Comparison of ENCODE assay signal across 8 cellular contexts in genomic region chr2:100142393-100142792, GRCh38. TPM values are rescaled to one million over a fixed set of nuclear protein-coding genes. Genes with fewer than 3 reads are reported as not detected.
DNase-seq lines count a peak whose midpoint lies in the region; ATAC-seq and TF ChIP-seq lines count a peak whose summit lies in the region.

A gene with protein sequence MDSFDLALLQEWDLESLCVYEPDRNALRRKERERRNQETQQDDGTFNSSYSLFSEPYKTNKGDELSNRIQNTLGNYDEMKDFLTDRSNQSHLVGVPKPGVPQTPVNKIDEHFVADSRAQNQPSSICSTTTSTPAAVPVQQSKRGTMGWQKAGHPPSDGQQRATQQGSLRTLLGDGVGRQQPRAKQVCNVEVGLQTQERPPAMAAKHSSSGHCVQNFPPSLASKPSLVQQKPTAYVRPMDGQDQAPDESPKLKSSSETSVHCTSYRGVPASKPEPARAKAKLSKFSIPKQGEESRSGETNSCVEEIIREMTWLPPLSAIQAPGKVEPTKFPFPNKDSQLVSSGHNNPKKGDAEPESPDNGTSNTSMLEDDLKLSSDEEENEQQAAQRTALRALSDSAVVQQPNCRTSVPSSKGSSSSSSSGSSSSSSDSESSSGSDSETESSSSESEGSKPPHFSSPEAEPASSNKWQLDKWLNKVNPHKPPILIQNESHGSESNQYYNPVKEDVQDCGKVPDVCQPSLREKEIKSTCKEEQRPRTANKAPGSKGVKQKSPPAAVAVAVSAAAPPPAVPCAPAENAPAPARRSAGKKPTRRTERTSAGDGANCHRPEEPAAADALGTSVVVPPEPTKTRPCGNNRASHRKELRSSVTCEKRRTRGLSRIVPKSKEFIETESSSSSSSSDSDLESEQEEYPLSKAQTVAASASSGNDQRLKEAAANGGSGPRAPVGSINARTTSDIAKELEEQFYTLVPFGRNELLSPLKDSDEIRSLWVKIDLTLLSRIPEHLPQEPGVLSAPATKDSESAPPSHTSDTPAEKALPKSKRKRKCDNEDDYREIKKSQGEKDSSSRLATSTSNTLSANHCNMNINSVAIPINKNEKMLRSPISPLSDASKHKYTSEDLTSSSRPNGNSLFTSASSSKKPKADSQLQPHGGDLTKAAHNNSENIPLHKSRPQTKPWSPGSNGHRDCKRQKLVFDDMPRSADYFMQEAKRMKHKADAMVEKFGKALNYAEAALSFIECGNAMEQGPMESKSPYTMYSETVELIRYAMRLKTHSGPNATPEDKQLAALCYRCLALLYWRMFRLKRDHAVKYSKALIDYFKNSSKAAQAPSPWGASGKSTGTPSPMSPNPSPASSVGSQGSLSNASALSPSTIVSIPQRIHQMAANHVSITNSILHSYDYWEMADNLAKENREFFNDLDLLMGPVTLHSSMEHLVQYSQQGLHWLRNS (N-terminal part only) (minus strand): TSS chr2:100142590. CDS start chr2:100104454, 38,136 bp downstream.

- intact Hi-C loops in left ventricle myocardium superior (cut with micrococcal nuclease), result no loop called here
- intact Hi-C loops in Right ventricle myocardium inferior (cut with DNase I), result no loop called here
- intact Hi-C loops in MCF 10A (cut with micrococcal nuclease), result no loop called here

- H3K4me3 ChIP-seq in foreskin fibroblast (ENCODE audit: low read depth in 1 of 2, low read length in 2 of 2), result no peak within 1 kb of the TSS

- no peak for TF ChIP-seq CTCF in foreskin fibroblast (IDR thresholded peaks at IDR 0.05; ENCODE audit: low read depth, low read length)
- TF ChIP-seq CTCF in MCF 10A (IDR thresholded peaks at IDR 0.05; ENCODE audit: unreplicated experiment), result no peak

- H3K4me3 Mint-ChIP-seq in natural killer cell treated with Interleukin-12 subunit alpha and Interleukin-12 subunit beta and Interleukin-15 and Interleukin-18, amount 100 ng/mL, for 72 hours, result peak within 1 kb of the TSS; percentile 60
- no peak within 1 kb of the TSS for H3K4me3 Mint-ChIP-seq in MCF 10A (ENCODE audit: unreplicated experiment)

- peaks cover 4% of the 10 kb centered on the region for H3K9me3 Mint-ChIP-seq in natural killer cell treated with Interleukin-12 subunit alpha and Interleukin-12 subunit beta and Interleukin-15 and Interleukin-18, amount 100 ng/mL, for 72 hours
- H3K9me3 Mint-ChIP-seq in MCF 10A (ENCODE audit: unreplicated experiment), result peaks cover 13% of the 10 kb centered on the region

- DNase-seq in left ventricle myocardium superior (no peak), Right ventricle myocardium inferior (ENCODE audit: missing footprints) (no peak), NCI-H345 treated with DMSO at 0.1 percent for 48 hours (lab: John Stamatoyannopoulos, UW; ENCODE audit: unreplicated experiment) (no peak), foreskin fibroblast (no peak), MCF 10A (ENCODE audit: unreplicated experiment) (no peak)
- peak; percentile 9 for DNase-seq in activated CD8-positive, alpha-beta memory T cell treated with anti-CD3 and anti-CD28 coated beads, Interleukin-2, amount 50 U/mL, for 24 hours (ENCODE audit: extremely low read depth)
- DNase-seq in natural killer cell treated with Interleukin-12 subunit alpha and Interleukin-12 subunit beta and Interleukin-15 and Interleukin-18, amount 100 ng/mL, for 72 hours (ENCODE audit: low spot score), result no peak

- H3K27ac Mint-ChIP-seq in natural killer cell treated with Interleukin-12 subunit alpha and Interleukin-12 subunit beta and Interleukin-15 and Interleukin-18, amount 100 ng/mL, for 72 hours, result peak within 1 kb of the TSS; percentile 2 to 31
- no peak within 1 kb of the TSS for H3K27ac Mint-ChIP-seq in MCF 10A (ENCODE audit: low read depth, unreplicated experiment)

- CTCF ChIA-PET in MCF 10A (lab: Yijun Ruan, JAX), result interaction anchor here (0.5 to 0.7 kb wide), 2 partner anchors 24 to 634 kb away, joined by 3 read pairs; no protein-coding TSS in a partner anchor

- H3K27me3 Mint-ChIP-seq in natural killer cell treated with Interleukin-12 subunit alpha and Interleukin-12 subunit beta and Interleukin-15 and Interleukin-18, amount 100 ng/mL, for 72 hours, result peaks cover 45 to 50% of the 10 kb centered on the region in 2 donors
- H3K27me3 Mint-ChIP-seq in MCF 10A (ENCODE audit: insufficient read depth, unreplicated experiment), result peaks cover 13% of the 10 kb centered on the region

- H3K4me1 Mint-ChIP-seq in natural killer cell treated with Interleukin-12 subunit alpha and Interleukin-12 subunit beta and Interleukin-15 and Interleukin-18, amount 100 ng/mL, for 72 hours (ENCODE audit: low read depth in 2 of 2), result peaks cover 19 to 21% of the 10 kb centered on the region in 2 donors
- no peaks in the 10 kb centered on the region for H3K4me1 Mint-ChIP-seq in MCF 10A (ENCODE audit: insufficient read depth, unreplicated experiment)

- no TSS peak for BruUV-seq in MCF 10A (replicated peaks; lab: Mats Ljungman, UMichigan)

- ATAC-seq in left ventricle myocardium superior, result peak; percentile 37
- ATAC-seq in Right ventricle myocardium inferior, result no peak
- ATAC-seq in HG03457 (IDR thresholded peaks at IDR 0.05; ENCODE audit: unreplicated experiment), result peak; percentile 93
- ATAC-seq in natural killer cell treated with Interleukin-12 subunit alpha and Interleukin-12 subunit beta and Interleukin-15 and Interleukin-18, amount 100 ng/mL, for 72 hours, result peak; percentile 76 to 79

- POLR2A ChIA-PET in MCF 10A (lab: Yijun Ruan, JAX), result no interaction called here

- no peaks in the 10 kb centered on the region for H3K36me3 Mint-ChIP-seq in natural killer cell treated with Interleukin-12 subunit alpha and Interleukin-12 subunit beta and Interleukin-15 and Interleukin-18, amount 100 ng/mL, for 72 hours
- no peaks in the 10 kb centered on the region for H3K36me3 Mint-ChIP-seq in MCF 10A (ENCODE audit: insufficient read depth, unreplicated experiment)

RNA-seq across cellular contexts. Expression of the gene that starts here (rescaled TPM):
- total RNA-seq in left ventricle myocardium superior (10.0 TPM), Right ventricle myocardium inferior (6.8 TPM), MCF 10A (2022) (0.42 and 1.0 TPM in 2 replicates)
- total RNA-seq in natural killer cell treated with Interleukin-12 subunit alpha and Interleukin-12 subunit beta and Interleukin-15 and Interleukin-18, amount 100 ng/mL, for 72 hours, result 1 to 10 TPM in 1 of 2 donors, not detected in 1; 1.5 TPM
